ENCODE assay signal across 25 cellular contexts in the genomic region with DNA sequence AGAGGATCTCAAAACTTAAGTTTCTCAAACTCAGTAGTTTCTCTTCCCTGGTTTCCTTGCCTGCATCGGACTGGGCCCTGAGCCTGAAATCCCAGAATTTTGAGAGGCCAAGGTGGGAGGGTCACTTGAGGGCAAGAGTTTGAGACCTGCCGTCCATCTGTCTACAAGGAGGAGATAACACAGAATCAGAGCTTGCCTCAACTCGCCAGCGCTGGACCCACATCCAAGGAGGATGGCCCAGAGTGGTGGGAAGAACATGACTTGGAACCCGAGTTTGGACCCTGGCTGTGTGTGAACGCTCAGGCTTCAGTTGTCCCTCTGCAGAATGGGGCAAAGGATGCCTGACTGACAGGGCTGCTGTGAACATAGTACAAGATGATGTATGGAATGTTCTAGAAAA.
"Had no signal": no experiment of that assay in that cellular context is flagged by ENCODE, and none has a peak within 500 bp of the region (broad histone marks: within the 10 kb centered on the region; RNA-seq: fewer than 3 reads in every experiment).

No MANE protein-coding gene starts in this region.

- H3K4me3 Mint-ChIP-seq: activated naive CD4-positive, alpha-beta T cell treated with anti-CD3 and anti-CD28 coated beads, Interleukin-2, amount 10 ng/mL, durations not matched to agents 7 days and 5 days; activated naive CD8-positive, alpha-beta T cell treated with anti-CD3 and anti-CD28 coated beads, Interleukin-2, amount 10 ng/mL, durations not matched to agents 7 days and 5 days; activated T-cell treated with anti-CD3 and anti-CD28 coated beads, Interleukin-2, amount 50 U/mL, for 72 hours; central memory CD8-positive, alpha-beta T cell; nephron progenitor cell; stimulated activated naive B cell treated with anti-CD40 and anti-IgM and Interleukin-4, amounts not matched to agents 10 μg/mL and 1 μg/mL and 100 μg/mL, for 72 hours; T-helper 2 cell treated with Interferon-gamma antibody and Interleukin-4, amounts not matched to agents 5 μg/mL and 100 μg/mL, for 36 hours had no signal

- H3K9me3 Mint-ChIP-seq: activated naive CD4-positive, alpha-beta T cell treated with anti-CD3 and anti-CD28 coated beads, Interleukin-2, amount 10 ng/mL, durations not matched to agents 7 days and 5 days; activated T-cell treated with anti-CD3 and anti-CD28 coated beads, Interleukin-2, amount 50 U/mL, for 72 hours; central memory CD8-positive, alpha-beta T cell; T-helper 2 cell treated with Interferon-gamma antibody and Interleukin-4, amounts not matched to agents 5 μg/mL and 100 μg/mL, for 36 hours had no signal

- H3K9me3 ChIP-seq: lower lobe of right lung, pancreas, prostate gland, suprapubic skin, tibial artery had no signal

- H3K27ac ChIP-seq: lower lobe of right lung, pancreas, prostate gland, suprapubic skin, tibial artery, VCaP had no signal

- ATAC-seq: activated T-cell treated with anti-CD3 and anti-CD28 coated beads, Interleukin-2, amount 50 U/mL, for 72 hours; left lobe of liver; stimulated activated naive B cell treated with anti-CD40 and anti-IgM and Interleukin-4, amounts not matched to agents 10 μg/mL and 1 μg/mL and 100 μg/mL, for 72 hours had no signal

- H3K27me3 ChIP-seq: pancreas, suprapubic skin, tibial artery had no signal

- H3K4me1 Mint-ChIP-seq: activated naive CD4-positive, alpha-beta T cell treated with anti-CD3 and anti-CD28 coated beads, Interleukin-2, amount 10 ng/mL, durations not matched to agents 7 days and 5 days; central memory CD8-positive, alpha-beta T cell; nephron progenitor cell had no signal

- H3K27ac Mint-ChIP-seq: activated naive CD4-positive, alpha-beta T cell treated with anti-CD3 and anti-CD28 coated beads, Interleukin-2, amount 10 ng/mL, durations not matched to agents 7 days and 5 days; activated naive CD8-positive, alpha-beta T cell treated with anti-CD3 and anti-CD28 coated beads, Interleukin-2, amount 10 ng/mL, durations not matched to agents 7 days and 5 days; activated T-cell treated with anti-CD3 and anti-CD28 coated beads, Interleukin-2, amount 50 U/mL, for 72 hours; nephron progenitor cell; stimulated activated naive B cell treated with anti-CD40 and anti-IgM and Interleukin-4, amounts not matched to agents 10 μg/mL and 1 μg/mL and 100 μg/mL, for 72 hours; T-helper 2 cell treated with Interferon-gamma antibody and Interleukin-4, amounts not matched to agents 5 μg/mL and 100 μg/mL, for 36 hours had no signal

- H3K4me3 ChIP-seq: lower lobe of right lung, pancreas, prostate gland, smooth muscle cell, suprapubic skin, tibial artery had no signal

- H3K36me3 Mint-ChIP-seq: activated naive CD4-positive, alpha-beta T cell treated with anti-CD3 and anti-CD28 coated beads, Interleukin-2, amount 10 ng/mL, durations not matched to agents 7 days and 5 days; activated naive CD8-positive, alpha-beta T cell treated with anti-CD3 and anti-CD28 coated beads, Interleukin-2, amount 10 ng/mL, durations not matched to agents 7 days and 5 days; stimulated activated naive B cell treated with anti-CD40 and anti-IgM and Interleukin-4, amounts not matched to agents 10 μg/mL and 1 μg/mL and 100 μg/mL, for 72 hours had no signal

- H3K36me3 ChIP-seq: lower lobe of right lung, pancreas, prostate gland, suprapubic skin, tibial artery had no signal

- H3K4me1 ChIP-seq: lower lobe of right lung, pancreas, prostate gland had no signal

- DNase-seq: activated CD4-positive, alpha-beta T cell treated with anti-CD3 and anti-CD28 coated beads for 4 hours; activated CD4-positive, alpha-beta T cell treated with anti-CD3 and anti-CD28 coated beads, Interleukin-2, amount 50 U/mL, for 4 hours; activated gamma-delta T cell; activated naive CD4-positive, alpha-beta T cell treated with anti-CD3 and anti-CD28 coated beads, Interleukin-2, amount 10 ng/mL, durations not matched to agents 7 days and 5 days; activated naive CD8-positive, alpha-beta T cell treated with anti-CD3 and anti-CD28 coated beads, Interleukin-2, amount 10 ng/mL, durations not matched to agents 7 days and 5 days; activated T-cell treated with anti-CD3 and anti-CD28 coated beads for 4 hours; activated T-cell treated with anti-CD3 and anti-CD28 coated beads, Interleukin-2, amount 50 U/mL, for 72 hours; effector CD8-positive, alpha-beta T cell; lower lobe of right lung; nephron progenitor cell; pancreas; retina; stimulated activated CD4-positive, alpha-beta T cell treated with anti-CD3 and anti-CD28 coated beads, Interleukin-1b, Interleukin-23, amount 100 ng/mL, for 48 hours; stimulated activated CD4-positive, alpha-beta T cell treated with anti-CD3 and anti-CD28 coated beads, Interleukin-4, amount 100 ng/mL, for 4 hours; stimulated activated CD8-positive, alpha-beta memory T cell treated with anti-CD3 and anti-CD28 coated beads, Interleukin-4, amount 100 ng/mL, for 48 hours; stimulated activated naive B cell treated with anti-CD40 and anti-IgM and Interleukin-4, amounts not matched to agents 10 μg/mL and 1 μg/mL and 100 μg/mL, for 72 hours; T-helper 1 cell had no signal

- H3K27me3 Mint-ChIP-seq: stimulated activated naive B cell treated with anti-CD40 and anti-IgM and Interleukin-4, amounts not matched to agents 10 μg/mL and 1 μg/mL and 100 μg/mL, for 72 hours had no signal
